18 cellular contexts compared by ENCODE assay signal in genomic region chr6:705047-705446, GRCh38. TPM values are rescaled to one million over a fixed set of nuclear protein-coding genes. Genes with fewer than 3 reads are reported as not detected.
DNase-seq lines count a peak whose midpoint lies in the region; ATAC-seq, FAIRE-seq and TF ChIP-seq lines count a peak whose summit lies in the region.
"Had no signal": no experiment of that assay in that cellular context is flagged by ENCODE, and none has a peak within 500 bp of the region (broad histone marks: within the 10 kb centered on the region; RNA-seq: fewer than 3 reads in every experiment).

No MANE protein-coding gene starts in this region.

- no TSS peak for BruUV-seq in PC-3 (replicated peaks; lab: Mats Ljungman, UMichigan)
- BruUV-seq in HepG2 (replicated peaks; lab: Mats Ljungman, UMichigan), result no TSS peak

- no peak for TF ChIP-seq POLR2A in HepG2 (IDR thresholded peaks at IDR 0.05; ENCODE audit: insufficient read depth in 1 of 2, low read depth in 2 of 2, low read length in 2 of 2)

- WGBS in HepG2 (ENCODE audit: low lambda C conversion rate), result 2% methylated on average over 4 of the region's 4 CpGs

- DNase-seq in H4 (ENCODE audit: low spot score), result peak; percentile 54
- DNase-seq in LNCaP clone FGC (ENCODE audit: low read depth), result peak; percentile 11
- no peak for DNase-seq in PC-3
- no peak for DNase-seq in HepG2 (ENCODE audit: low spot score)
- no peak for DNase-seq in NCI-H187 (lab: John Stamatoyannopoulos, UW)
- DNase-seq in NCI-H446 treated with DMSO at 0.1 percent for 48 hours (lab: John Stamatoyannopoulos, UW), result no peak
- no peak for DNase-seq in substantia nigra (lab: John Stamatoyannopoulos, UW)
- DNase-seq: CD4-positive, alpha-beta T cell; DND-41; GDM1; GM23248; KBM-7; NCI-H1048; NCI-H2107; NCI-H226; NCI-H82; SJCRH30 had no signal

- no peaks in the 10 kb centered on the region for H3K36me3 ChIP-seq in PC-3 (ENCODE audit: low read depth, low read length)
- no peaks in the 10 kb centered on the region for H3K36me3 ChIP-seq in HepG2 (replicated peaks in 1 of 2; ENCODE audit: control insufficient read depth in 1 of 2, insufficient read depth in 2 of 2, low read length in 2 of 2)
- H3K36me3 ChIP-seq: SJCRH30 had no signal

- no peaks in the 10 kb centered on the region for H3F3A ChIP-seq in PC-3 (ENCODE audit: low read length, unreplicated experiment)

- TF ChIP-seq CTCF in LNCaP clone FGC (IDR thresholded peaks at IDR 0.05; ENCODE audit: control insufficient read depth, extremely low read depth, insufficient read depth) (no peak), PC-3 (conservative IDR thresholded peaks at IDR 0.05; ENCODE audit: low read depth, low read length) (no peak), HepG2 (CRISPR knock-in tag; IDR thresholded peaks at IDR 0.05) (no peak)

- H3K9me3 ChIP-seq in PC-3 (ENCODE audit: low read length) (no peaks in the 10 kb centered on the region), HepG2 (ENCODE audit: low read length) (no peaks in the 10 kb centered on the region)
- H3K9me3 ChIP-seq: SJCRH30 had no signal

- H3K27me3 ChIP-seq in PC-3 (ENCODE audit: low read length) (no peaks in the 10 kb centered on the region), HepG2 (ENCODE audit: control insufficient read depth in 1 of 2, insufficient read depth in 2 of 2, low read length in 2 of 2) (peaks cover 0 to 45% of the 10 kb centered on the region in 2 experiments; a peak in 3 of 5 replicates)
- H3K27me3 ChIP-seq: SJCRH30 had no signal

- no peaks in the 10 kb centered on the region for H4K20me1 ChIP-seq in PC-3 (ENCODE audit: low read length)
- no peaks in the 10 kb centered on the region for H4K20me1 ChIP-seq in HepG2 (ENCODE audit: insufficient read depth, low read length)

- H2AFZ ChIP-seq in PC-3 (ENCODE audit: low read length) (peak overlapping the region; percentile 6; the same call in 1 of the 2 replicates), HepG2 (ENCODE audit: low read length) (no peak overlapping the region)
- H2AFZ ChIP-seq: GM23248 had no signal

- H3K4me3 ChIP-seq in LNCaP clone FGC (ENCODE audit: low read depth, low read length) (0 out of 2 replicates have a peak overlapping the region, but pooled peaks have one; percentile 14), PC-3 (ENCODE audit: low read length) (no peak overlapping the region), HepG2 (replicated peaks in 1 of 3; ENCODE audit: insufficient read depth in 1 of 3, low read depth in 2 of 3, low read length in 3 of 3) (no peak overlapping the region)
- H3K4me3 ChIP-seq: GM23248, SJCRH30 had no signal

- H3K79me2 ChIP-seq in PC-3 (ENCODE audit: low read length), result no peaks in the 10 kb centered on the region
- no peaks in the 10 kb centered on the region for H3K79me2 ChIP-seq in HepG2 (ENCODE audit: insufficient read depth, low read length)

- H3K9ac ChIP-seq in PC-3 (ENCODE audit: low read length) (no peak overlapping the region), HepG2 (ENCODE audit: insufficient read depth, low read depth, low read length) (no peak overlapping the region)
- H3K9ac ChIP-seq: GM23248 had no signal

- intact Hi-C loops in PC-3 (cut with micrococcal nuclease) (no loop called here), HepG2 (cut with micrococcal nuclease; ENCODE audit: unreplicated experiment) (no loop called here)

- H3K27ac ChIP-seq in PC-3 (ENCODE audit: low read length) (no peak overlapping the region), HepG2 (ENCODE audit: extremely low read length, insufficient read depth, low read length) (no peak overlapping the region), substantia nigra (ENCODE audit: low read depth, low read length, poor library complexity, severe bottlenecking) (no peak overlapping the region)
- H3K27ac ChIP-seq: GM23248, SJCRH30 had no signal

- ATAC-seq in PC-3, result no peak
- ATAC-seq in HepG2, result no peak

- TF ChIP-seq EP300 in HepG2 (IDR thresholded peaks at IDR 0.05; ENCODE audit: low read depth in 2 of 2, low read length in 2 of 2) (no peak), HepG2 (CRISPR knock-in tag; IDR thresholded peaks at IDR 0.05; ENCODE audit: borderline replicate concordance) (no peak)

- POLR2A ChIA-PET in PC-3 (lab: Charles Lee; ENCODE audit: unreplicated experiment), result no interaction called here
- POLR2A ChIA-PET in HepG2 (lab: Yijun Ruan, JAX), result no interaction called here

- H3K4me2 ChIP-seq in PC-3 (ENCODE audit: low read length), result peak overlapping the region; percentile 35; the same call in 1 of the 2 replicates
- H3K4me2 ChIP-seq in HepG2 (ENCODE audit: low read depth, low read length), result no peak overlapping the region

- no peak for TF ChIP-seq RAD21 in HepG2 (CRISPR knock-in tag; IDR thresholded peaks at IDR 0.05)

- peaks cover 37% of the 10 kb centered on the region for H3K4me1 ChIP-seq in PC-3 (ENCODE audit: insufficient read depth, low read length)
- no peaks in the 10 kb centered on the region for H3K4me1 ChIP-seq in HepG2 (ENCODE audit: insufficient read depth, low read length)
- H3K4me1 ChIP-seq: SJCRH30 had no signal

- CTCF ChIA-PET in PC-3 (lab: Charles Lee), result interaction anchor here (0.7 kb wide), 1 partner anchor 11 kb away, joined by 3 read pairs; no protein-coding TSS in a partner anchor
- CTCF ChIA-PET in HepG2 (lab: Yijun Ruan, JAX; ENCODE audit: low intra/inter-chr PET ratio, low total read pairs), result no interaction called here

- no peak for FAIRE-seq in HepG2 (lab: Jason Lieb, UNC)
- FAIRE-seq: GM12892 had no signal

- in situ Hi-C loops in HepG2 (cut with HindIII; ENCODE audit: extremely low pct_ligation_motif_present, low pct_unique_long_range_greater_than_20kb), result no loop called here

- no peaks in the 10 kb centered on the region for H3K9me2 ChIP-seq in PC-3 (replicated peaks; ENCODE audit: low read length)

TF ChIP-seq in HepG2, 621 proteins besides CTCF, POLR2A, EP300 and RAD21:
- TF ChIP-seq SALL2 (CRISPR knock-in tag; IDR thresholded peaks at IDR 0.05) (no peak), POLR2AphosphoS2 (IDR thresholded peaks at IDR 0.05; ENCODE audit: low read depth, low read length) (no peak), CBX2 (IDR thresholded peaks at IDR 0.05; ENCODE audit: low read depth, low read length) (0 out of 2 replicates have a peak, but pooled peaks have one; percentile 47), CBX2 (CRISPR knock-in tag; IDR thresholded peaks at IDR 0.05; ENCODE audit: low read depth) (no peak)
TF ChIP-seq in HepG2: peak in this region for 1.

RNA-seq across cellular contexts. Expression of gene EXOC2, which starts 12.1 kb away (rescaled TPM):
- 57.0 and 62.4 TPM in 2 replicates for total RNA-seq in H4 (2014; rRNA removed; shearing (Covaris generic))
- 24.8 and 27.7 TPM in 2 replicates for total RNA-seq in PC-3 (2014; rRNA removed)
- 22.9 and 36.6 TPM in 2 replicates for total RNA-seq in HepG2 (2016; rRNA removed; fragmentation: Illumina TruSeq; extraction: Trizol)
- 6.8 and 7.3 TPM in 2 replicates for total RNA-seq in HepG2 (2016; cell fraction: cytosol; rRNA removed; fragmentation: Illumina TruSeq; extraction: Trizol; ENCODE audit: low read depth)
- total RNA-seq in HepG2 (2016; cell fraction: insoluble cytoplasmic fraction; rRNA removed; fragmentation: Illumina TruSeq; extraction: Trizol), result 22.6 and 31.6 TPM in 2 replicates
- total RNA-seq in HepG2 (2016; cell fraction: membrane; rRNA removed; fragmentation: Illumina TruSeq; extraction: Trizol), result 7.4 and 8.0 TPM in 2 replicates
- 22.2 and 23.8 TPM in 2 replicates for total RNA-seq in HepG2 (2016; cell fraction: nucleus; rRNA removed; fragmentation: Illumina TruSeq; extraction: Trizol)
- polyA plus RNA-seq in HepG2 (2011; rRNA removed), result 12.6 and 12.9 TPM in 2 replicates
- 9.3 and 11.0 TPM in 2 replicates for polyA plus RNA-seq in HepG2 (2011; cell fraction: cytosol; rRNA removed)
- 14.9 and 16.2 TPM in 2 replicates for polyA plus RNA-seq in HepG2 (2011; cell fraction: nucleus; rRNA removed)
- 10.6 and 14.3 TPM in 2 replicates for polyA plus RNA-seq in HepG2 (2012)
- 3.4 and 4.8 TPM in 2 replicates for polyA plus RNA-seq in HepG2 (2016; cell fraction: cytosol; fragmentation: Illumina TruSeq; extraction: Trizol; ENCODE audit: low read depth)
- 23.3 and 23.8 TPM in 2 replicates for polyA plus RNA-seq in HepG2 (2016; cell fraction: insoluble cytoplasmic fraction; fragmentation: Illumina TruSeq; extraction: Trizol; ENCODE audit: low read depth)
- polyA plus RNA-seq in HepG2 (2016; cell fraction: membrane; fragmentation: Illumina TruSeq; extraction: Trizol; ENCODE audit: low read depth), result 3.8 and 4.6 TPM in 2 replicates
- polyA plus RNA-seq in HepG2 (2016; cell fraction: nucleus; fragmentation: Illumina TruSeq; extraction: Trizol; ENCODE audit: insufficient read depth, low read depth), result 17.0 and 17.2 TPM in 2 replicates
- 28.4 and 31.4 TPM in 2 replicates for polyA minus RNA-seq in HepG2 (2011; rRNA and poly(A)+ RNA removed; ENCODE audit: low replicate concordance)
- 19.6 and 19.7 TPM in 2 replicates for polyA minus RNA-seq in HepG2 (2011; cell fraction: cytosol; rRNA and poly(A)+ RNA removed)
- 41.3 and 44.3 TPM in 2 replicates for polyA minus RNA-seq in HepG2 (2011; cell fraction: nucleus; rRNA and poly(A)+ RNA removed)

RNA-seq across cellular contexts. Expression of gene HUS1B, which starts 48.1 kb away (rescaled TPM):
- total RNA-seq in H4 (2014; rRNA removed; shearing (Covaris generic)), result 2.1 TPM in 1 of 2 replicates, not detected in the other
- 3.1 and 4.2 TPM in 2 replicates for total RNA-seq in PC-3 (2014; rRNA removed)
- 0.40 TPM in 1 of 2 replicates, not detected in the other for total RNA-seq in HepG2 (2016; rRNA removed; fragmentation: Illumina TruSeq; extraction: Trizol)
- total RNA-seq in HepG2 (2016; cell fraction: cytosol; rRNA removed; fragmentation: Illumina TruSeq; extraction: Trizol; ENCODE audit: low read depth), result not detected in 2 replicates
- total RNA-seq in HepG2 (2016; cell fraction: insoluble cytoplasmic fraction; rRNA removed; fragmentation: Illumina TruSeq; extraction: Trizol), result 0.31 and 0.50 TPM in 2 replicates
- total RNA-seq in HepG2 (2016; cell fraction: membrane; rRNA removed; fragmentation: Illumina TruSeq; extraction: Trizol), result 0.17 TPM in 1 of 2 replicates, not detected in the other
- 1.4 and 1.8 TPM in 2 replicates for total RNA-seq in HepG2 (2016; cell fraction: nucleus; rRNA removed; fragmentation: Illumina TruSeq; extraction: Trizol)
- polyA plus RNA-seq in HepG2 (2011; rRNA removed), result 0.18 TPM in 1 of 2 replicates, not detected in the other
- 0.12 and 0.32 TPM in 2 replicates for polyA plus RNA-seq in HepG2 (2011; cell fraction: cytosol; rRNA removed)
- 0.93 and 1.2 TPM in 2 replicates for polyA plus RNA-seq in HepG2 (2011; cell fraction: nucleus; rRNA removed)
- 0.19 TPM in 1 of 2 replicates, not detected in the other for polyA plus RNA-seq in HepG2 (2012)
- 0.10 and 0.22 TPM in 2 replicates for polyA plus RNA-seq in HepG2 (2016; cell fraction: cytosol; fragmentation: Illumina TruSeq; extraction: Trizol; ENCODE audit: low read depth)
- 0.47 TPM in 1 of 2 replicates, not detected in the other for polyA plus RNA-seq in HepG2 (2016; cell fraction: insoluble cytoplasmic fraction; fragmentation: Illumina TruSeq; extraction: Trizol; ENCODE audit: low read depth)
- 0.18 and 0.33 TPM in 2 replicates for polyA plus RNA-seq in HepG2 (2016; cell fraction: membrane; fragmentation: Illumina TruSeq; extraction: Trizol; ENCODE audit: low read depth)
- polyA plus RNA-seq in HepG2 (2016; cell fraction: nucleus; fragmentation: Illumina TruSeq; extraction: Trizol; ENCODE audit: insufficient read depth, low read depth), result not detected in 2 replicates
- polyA minus RNA-seq in HepG2 (2011; rRNA and poly(A)+ RNA removed; ENCODE audit: low replicate concordance), result 0.63 and 2.4 TPM in 2 replicates
- not detected in 2 replicates for polyA minus RNA-seq in HepG2 (2011; cell fraction: cytosol; rRNA and poly(A)+ RNA removed)
- polyA minus RNA-seq in HepG2 (2011; cell fraction: nucleus; rRNA and poly(A)+ RNA removed), result 4.5 and 5.0 TPM in 2 replicates
- polyA plus RNA-seq: GM23248 had no signal

Comparison
In these comparisons a context has a peak if more than half of its experiments do, and no peak if none do; other contexts are left out.
1. DNase-seq: peak in H4 (single experiment) and LNCaP clone FGC (single experiment); none in PC-3 (single experiment), HepG2 (single experiment), NCI-H187 (0 of 2), NCI-H446 treated with DMSO at 0.1 percent for 48 hours (single experiment) and substantia nigra (0 of 49).